Comparison of ENCODE assay signal across 17 cellular contexts in the genomic region with DNA sequence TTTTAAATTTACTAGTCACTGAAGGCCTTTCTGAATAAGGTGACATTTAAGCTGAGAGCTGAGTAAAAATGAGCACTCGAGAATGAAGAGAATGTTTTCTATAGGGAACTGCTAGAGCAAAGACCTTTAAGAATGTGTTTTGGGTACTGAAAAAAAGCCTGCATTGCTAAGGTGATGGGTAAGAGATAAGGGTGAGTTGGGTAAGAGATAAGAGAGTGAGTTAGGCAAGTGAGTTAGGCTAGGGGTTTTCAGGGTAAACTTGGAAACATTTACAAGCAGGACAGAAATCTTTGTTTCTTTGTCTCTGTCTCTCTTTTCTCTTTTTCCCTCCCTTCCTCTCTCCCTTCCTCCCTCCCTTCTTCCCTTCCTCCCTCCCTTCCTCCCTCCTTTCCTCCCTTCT. TPM values are rescaled to one million over a fixed set of nuclear protein-coding genes. Genes with fewer than 3 reads are reported as not detected.
DNase-seq lines count a peak whose midpoint lies in the region; ATAC-seq, FAIRE-seq and TF ChIP-seq lines count a peak whose summit lies in the region.
"Had no signal": no experiment of that assay in that cellular context is flagged by ENCODE, and none has a peak within 500 bp of the region (broad histone marks: within the 10 kb centered on the region; RNA-seq: fewer than 3 reads in every experiment).

No MANE protein-coding gene starts in this region.

- ATAC-seq in HepG2 (no peak), right lobe of liver (no peak), T-helper 17 cell (no peak), memory B cell (ENCODE audit: low read depth) (no peak), GM19328 (IDR thresholded peaks at IDR 0.05; ENCODE audit: unreplicated experiment) (no peak)
- ATAC-seq: natural killer cell treated with Interleukin-12 subunit alpha and Interleukin-12 subunit beta and Interleukin-15 and Interleukin-18, amount 100 ng/mL, for 72 hours had no signal

- TF ChIP-seq CTCF in HepG2 (CRISPR knock-in tag; IDR thresholded peaks at IDR 0.05) (no peak), right lobe of liver (IDR thresholded peaks at IDR 0.05) (no peak), OCI-LY7 (conservative IDR thresholded peaks at IDR 0.05; ENCODE audit: low read length) (no peak)

- H3K27me3 Mint-ChIP-seq in T-helper 17 cell (no peaks in the 10 kb centered on the region), memory B cell (no peaks in the 10 kb centered on the region)
- H3K27me3 Mint-ChIP-seq: natural killer cell treated with Interleukin-12 subunit alpha and Interleukin-12 subunit beta and Interleukin-15 and Interleukin-18, amount 100 ng/mL, for 72 hours had no signal

- H3K4me3 Mint-ChIP-seq in T-helper 17 cell (no peak overlapping the region), memory B cell (no peak overlapping the region)
- H3K4me3 Mint-ChIP-seq: natural killer cell treated with Interleukin-12 subunit alpha and Interleukin-12 subunit beta and Interleukin-15 and Interleukin-18, amount 100 ng/mL, for 72 hours had no signal

- POLR2A ChIA-PET in HepG2 (lab: Yijun Ruan, JAX), result interaction anchor here (1.5 kb wide), 1 partner anchor 28 kb away, joined by 3 read pairs; no protein-coding TSS in a partner anchor
- POLR2A ChIA-PET in OCI-LY7 (lab: Charles Lee), result interaction anchor here (1.3 kb wide), 1 partner anchor 15 kb away, joined by 3 read pairs; no protein-coding TSS in a partner anchor

- H3K27ac ChIP-seq in HepG2 (ENCODE audit: extremely low read length, insufficient read depth, low read length), result no peak overlapping the region
- H3K27ac ChIP-seq in right lobe of liver, result no peak overlapping the region
- no peak overlapping the region for H3K27ac ChIP-seq in OCI-LY7 (ENCODE audit: low read depth, low read length, poor library complexity, severe bottlenecking)
- H3K27ac ChIP-seq: cardiac muscle cell, tibial nerve had no signal

- H3K4me1 ChIP-seq in HepG2 (ENCODE audit: insufficient read depth, low read length), result peaks cover 79% of the 10 kb centered on the region
- peaks cover 0 to 78% (median 28%) of the 10 kb centered on the region in 4 donors for H3K4me1 ChIP-seq in right lobe of liver
- H3K4me1 ChIP-seq in OCI-LY7 (ENCODE audit: insufficient read depth, low read length, poor library complexity, severe bottlenecking), result peaks cover 13% of the 10 kb centered on the region

- BruUV-seq in HepG2 (replicated peaks; lab: Mats Ljungman, UMichigan) (no TSS peak), OCI-LY7 (replicated peaks; lab: Mats Ljungman, UMichigan) (no TSS peak)

- no peak overlapping the region for H3K9ac ChIP-seq in HepG2 (ENCODE audit: insufficient read depth, low read depth, low read length)

- no peak for TF ChIP-seq POLR2A in HepG2 (IDR thresholded peaks at IDR 0.05; ENCODE audit: insufficient read depth in 1 of 2, low read depth in 2 of 2, low read length in 2 of 2)
- no peak for TF ChIP-seq POLR2A in right lobe of liver (IDR thresholded peaks at IDR 0.05)

- H3K27me3 ChIP-seq in HepG2 (ENCODE audit: control insufficient read depth in 1 of 2, insufficient read depth in 2 of 2, low read length in 2 of 2) (no peaks in the 10 kb centered on the region; a peak in 1 of 5 replicates), right lobe of liver (no peaks in the 10 kb centered on the region), H7 (ENCODE audit: control insufficient read depth, insufficient read depth, low read length) (no peaks in the 10 kb centered on the region)
- H3K27me3 ChIP-seq: cardiac muscle cell, tibial nerve had no signal

- H3K79me2 ChIP-seq in HepG2 (ENCODE audit: insufficient read depth, low read length) (peaks cover 100% of the 10 kb centered on the region), OCI-LY7 (ENCODE audit: insufficient read depth, low read depth, low read length) (peaks cover 100% of the 10 kb centered on the region)

- DNase-seq in HepG2 (ENCODE audit: low spot score) (no peak), right lobe of liver (no peak), T-helper 17 cell (no peak), memory B cell (ENCODE audit: low spot score in 2 of 2) (no peak), NCI-H526 (lab: John Stamatoyannopoulos, UW) (no peak), OCI-LY7 (ENCODE audit: low spot score) (no peak), H7 (no peak)
- DNase-seq: activated naive CD4-positive, alpha-beta T cell treated with Interleukin-2 at 50 U/mL for 16 hours; effector CD4-positive, alpha-beta T cell; NCI-H1092; NCI-H2171; T-helper 9 cell had no signal

- H3K27ac Mint-ChIP-seq in T-helper 17 cell (peak overlapping the region; percentile 82), memory B cell (peak overlapping the region; percentile 8)

- H3K36me3 ChIP-seq in HepG2 (replicated peaks in 1 of 2; ENCODE audit: control insufficient read depth in 1 of 2, insufficient read depth in 2 of 2, low read length in 2 of 2) (no peaks in the 10 kb centered on the region; a peak in 1 of 5 replicates), right lobe of liver (no peaks in the 10 kb centered on the region), OCI-LY7 (ENCODE audit: insufficient read depth, low read length) (peaks cover 82% of the 10 kb centered on the region), H7 (replicated peaks; ENCODE audit: control insufficient read depth, insufficient read depth, low read length) (no peaks in the 10 kb centered on the region; the same call in 1 of the 2 replicates)
- H3K36me3 ChIP-seq: cardiac muscle cell, tibial nerve had no signal

- TF ChIP-seq RAD21 in HepG2 (CRISPR knock-in tag; IDR thresholded peaks at IDR 0.05), result no peak

- TF ChIP-seq EP300 in HepG2 (IDR thresholded peaks at IDR 0.05; ENCODE audit: low read depth in 2 of 2, low read length in 2 of 2), result no peak
- no peak for TF ChIP-seq EP300 in HepG2 (CRISPR knock-in tag; IDR thresholded peaks at IDR 0.05; ENCODE audit: borderline replicate concordance)

- peak overlapping the region; percentile 15; the same call in 1 of the 2 replicates for H3K4me2 ChIP-seq in HepG2 (ENCODE audit: low read depth, low read length)
- no peak overlapping the region for H3K4me2 ChIP-seq in OCI-LY7 (ENCODE audit: low read length)

- CTCF ChIA-PET in HepG2 (lab: Yijun Ruan, JAX; ENCODE audit: low intra/inter-chr PET ratio, low total read pairs) (no interaction called here), OCI-LY7 (lab: Charles Lee; ENCODE audit: unreplicated experiment) (no interaction called here)

- intact Hi-C loops in HepG2 (cut with micrococcal nuclease; ENCODE audit: unreplicated experiment), result loop anchor here (5.0 kb wide), 1 partner anchor 34 kb away; no protein-coding TSS in a partner anchor
- intact Hi-C loops in right lobe of liver (cut with DNase I), result no loop called here
- intact Hi-C loops in OCI-LY7 (cut with micrococcal nuclease; ENCODE audit: unreplicated experiment), result loop anchor here (10.0 kb wide), 1 partner anchor 534 kb away; no protein-coding TSS in a partner anchor

- H2AFZ ChIP-seq in HepG2 (ENCODE audit: low read length), result no peak overlapping the region
- no peak overlapping the region for H2AFZ ChIP-seq in OCI-LY7 (ENCODE audit: low read length)

- H3K4me3 ChIP-seq in HepG2 (replicated peaks in 1 of 3; ENCODE audit: insufficient read depth in 1 of 3, low read depth in 2 of 3, low read length in 3 of 3) (no peak overlapping the region), right lobe of liver (no peak overlapping the region), OCI-LY7 (ENCODE audit: low read depth, low read length, poor library complexity, severe bottlenecking) (no peak overlapping the region), H7 (ENCODE audit: insufficient read depth, low read depth, low read length) (no peak overlapping the region)
- H3K4me3 ChIP-seq: cardiac muscle cell, tibial nerve had no signal

- no peaks in the 10 kb centered on the region for H3K9me2 ChIP-seq in OCI-LY7 (ENCODE audit: insufficient read depth, low read length)

- no peaks in the 10 kb centered on the region for H3K9me3 ChIP-seq in HepG2 (ENCODE audit: low read length)
- no peaks in the 10 kb centered on the region for H3K9me3 ChIP-seq in right lobe of liver
- no peaks in the 10 kb centered on the region for H3K9me3 ChIP-seq in T-helper 17 cell (ENCODE audit: control insufficient read depth, low read length, poor library complexity, severe bottlenecking)
- no peaks in the 10 kb centered on the region for H3K9me3 ChIP-seq in OCI-LY7 (ENCODE audit: low read length)
- H3K9me3 ChIP-seq: tibial nerve had no signal

- H3K9me3 Mint-ChIP-seq in memory B cell, result no peaks in the 10 kb centered on the region
- H3K9me3 Mint-ChIP-seq: natural killer cell treated with Interleukin-12 subunit alpha and Interleukin-12 subunit beta and Interleukin-15 and Interleukin-18, amount 100 ng/mL, for 72 hours had no signal

- H3K4me1 Mint-ChIP-seq in T-helper 17 cell (peaks cover 50% of the 10 kb centered on the region), memory B cell (peaks cover 28% of the 10 kb centered on the region)

- FAIRE-seq in HepG2 (lab: Jason Lieb, UNC), result no peak
- FAIRE-seq: H1 had no signal

- WGBS in HepG2 (ENCODE audit: low lambda C conversion rate), result 79% methylated on average over 1 of the region's 1 CpG
- 67% methylated on average over 1 of the region's 1 CpG for WGBS in right lobe of liver (ENCODE audit: insufficient coverage, low coverage, low lambda C conversion rate, missing lambda C conversion rate)

- peaks cover 96% of the 10 kb centered on the region for H4K20me1 ChIP-seq in HepG2 (ENCODE audit: insufficient read depth, low read length)
- peaks cover 56% of the 10 kb centered on the region for H4K20me1 ChIP-seq in OCI-LY7 (ENCODE audit: insufficient read depth, low read length)

- in situ Hi-C loops in HepG2 (cut with HindIII; ENCODE audit: extremely low pct_ligation_motif_present, low pct_unique_long_range_greater_than_20kb), result no loop called here

- H3K36me3 Mint-ChIP-seq in T-helper 17 cell (ENCODE audit: low read depth), result no peaks in the 10 kb centered on the region
- no peaks in the 10 kb centered on the region for H3K36me3 Mint-ChIP-seq in memory B cell
- H3K36me3 Mint-ChIP-seq: natural killer cell treated with Interleukin-12 subunit alpha and Interleukin-12 subunit beta and Interleukin-15 and Interleukin-18, amount 100 ng/mL, for 72 hours had no signal

RNA-seq across cellular contexts. Expression of gene RAD23B, which starts 5.6 kb away (rescaled TPM):
- total RNA-seq in HepG2 (2016; rRNA removed; fragmentation: Illumina TruSeq; extraction: Trizol) (133 and 159 TPM in 2 replicates), right lobe of liver (100 to 1,000 TPM in 2 of 6 experiments, 10 to 100 TPM in 4; 86.9 to 110 (median 99.1) TPM), T-helper 17 cell (10 to 100 TPM; 64.8 to 75.8 TPM), OCI-LY7 (2022) (120 and 141 TPM in 2 replicates)
- 59.7 and 60.0 TPM in 2 replicates for total RNA-seq in HepG2 (2016; cell fraction: cytosol; rRNA removed; fragmentation: Illumina TruSeq; extraction: Trizol; ENCODE audit: low read depth)
- total RNA-seq in HepG2 (2016; cell fraction: insoluble cytoplasmic fraction; rRNA removed; fragmentation: Illumina TruSeq; extraction: Trizol), result 128 and 156 TPM in 2 replicates
- total RNA-seq in HepG2 (2016; cell fraction: membrane; rRNA removed; fragmentation: Illumina TruSeq; extraction: Trizol), result 120 and 126 TPM in 2 replicates
- 62.9 and 65.9 TPM in 2 replicates for total RNA-seq in HepG2 (2016; cell fraction: nucleus; rRNA removed; fragmentation: Illumina TruSeq; extraction: Trizol)
- polyA plus RNA-seq in HepG2 (2011; rRNA removed), result 156 and 162 TPM in 2 replicates
- 93.8 and 114 TPM in 2 replicates for polyA plus RNA-seq in HepG2 (2011; cell fraction: cytosol; rRNA removed)
- polyA plus RNA-seq in HepG2 (2011; cell fraction: nucleus; rRNA removed), result 25.3 and 25.6 TPM in 2 replicates
- polyA plus RNA-seq in HepG2 (2012), result 90.7 and 110 TPM in 2 replicates
- 26.3 and 31.4 TPM in 2 replicates for polyA plus RNA-seq in HepG2 (2016; cell fraction: cytosol; fragmentation: Illumina TruSeq; extraction: Trizol; ENCODE audit: low read depth)
- 185 and 198 TPM in 2 replicates for polyA plus RNA-seq in HepG2 (2016; cell fraction: insoluble cytoplasmic fraction; fragmentation: Illumina TruSeq; extraction: Trizol; ENCODE audit: low read depth)
- 79.8 and 80.6 TPM in 2 replicates for polyA plus RNA-seq in HepG2 (2016; cell fraction: membrane; fragmentation: Illumina TruSeq; extraction: Trizol; ENCODE audit: low read depth)
- polyA plus RNA-seq in HepG2 (2016; cell fraction: nucleus; fragmentation: Illumina TruSeq; extraction: Trizol; ENCODE audit: insufficient read depth, low read depth), result 67.0 and 71.9 TPM in 2 replicates
- polyA minus RNA-seq in HepG2 (2011; rRNA and poly(A)+ RNA removed; ENCODE audit: low replicate concordance), result 270 and 278 TPM in 2 replicates
- 139 and 149 TPM in 2 replicates for polyA minus RNA-seq in HepG2 (2011; cell fraction: cytosol; rRNA and poly(A)+ RNA removed)
- 85.5 and 87.8 TPM in 2 replicates for polyA minus RNA-seq in HepG2 (2011; cell fraction: nucleus; rRNA and poly(A)+ RNA removed)
- total RNA-seq in OCI-LY7 (2014; rRNA removed; shearing (Covaris generic)), result 61.0 and 67.3 TPM in 2 replicates
- total RNA-seq in H7 (2014; rRNA removed; shearing (Covaris generic)), result 137 and 174 TPM in 2 replicates

Comparison
In these comparisons a context has a peak if more than half of its experiments do, and no peak if none do; other contexts are left out.
1. intact Hi-C loops: an anchor here in HepG2 (5.0 kb wide) and OCI-LY7 (10.0 kb wide); none called in right lobe of liver.